In the genomic region with DNA sequence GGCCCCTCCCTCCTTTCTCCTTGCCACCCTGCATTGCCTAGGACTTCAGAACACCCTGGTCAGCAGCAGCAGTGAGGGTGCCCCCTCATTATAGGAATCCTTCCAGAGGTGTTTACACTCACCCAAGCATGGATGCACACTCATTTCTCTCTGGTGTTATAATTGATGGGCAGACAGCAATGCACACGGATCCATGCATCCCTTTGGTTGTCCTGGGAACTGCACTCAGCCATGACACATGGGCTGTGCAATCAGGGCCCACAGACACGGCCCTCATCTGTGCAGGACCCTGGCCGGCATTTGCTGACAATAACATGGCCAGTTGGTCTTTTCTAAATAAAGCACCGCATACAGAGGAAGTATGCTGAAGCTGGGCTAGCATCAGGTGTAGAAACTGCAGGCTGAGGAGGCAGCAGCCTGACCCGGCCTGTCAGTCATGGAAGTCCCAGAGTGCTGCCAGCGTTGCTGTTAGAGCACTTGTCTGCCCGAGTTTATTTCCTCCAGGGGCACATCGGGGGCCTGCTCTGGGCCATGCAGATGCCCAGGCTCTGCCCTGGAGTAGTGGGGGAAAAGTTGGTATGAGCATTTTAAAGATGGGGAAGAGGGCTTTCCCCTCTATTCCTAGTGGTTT, we compare ENCODE assay signal across 17 cellular contexts. TPM values are rescaled to one million over a fixed set of nuclear protein-coding genes. Genes with fewer than 3 reads are reported as not detected.
DNase-seq lines count a peak whose midpoint lies in the region; ATAC-seq and TF ChIP-seq lines count a peak whose summit lies in the region.
"Had no signal": no experiment of that assay in that cellular context is flagged by ENCODE, and none has a peak within 500 bp of the region (broad histone marks: within the 10 kb centered on the region; RNA-seq: fewer than 3 reads in every experiment).

No MANE protein-coding gene starts in this region.

- H3K36me3 Mint-ChIP-seq in activated naive CD4-positive, alpha-beta T cell treated with anti-CD3 and anti-CD28 coated beads, Interleukin-2, amount 50 U/mL, for 72 hours = peaks cover 9% of the 10 kb centered on the region in 2 donors
- H3K36me3 Mint-ChIP-seq in activated naive CD4-positive, alpha-beta T cell treated with anti-CD3 and anti-CD28 coated beads for 36 hours (ENCODE audit: low read depth) = peaks cover 22% of the 10 kb centered on the region
- H3K36me3 Mint-ChIP-seq in glutamatergic neuron (ENCODE audit: unreplicated experiment) = no peaks in the 10 kb centered on the region

- no peak for DNase-seq in activated naive CD4-positive, alpha-beta T cell treated with anti-CD3 and anti-CD28 coated beads, Interleukin-2, amount 50 U/mL, for 72 hours (ENCODE audit: low spot score in 2 of 2)
- no peak for DNase-seq in activated naive CD4-positive, alpha-beta T cell treated with anti-CD3 and anti-CD28 coated beads for 36 hours
- peak; percentile 84 for DNase-seq in OCI-LY7 (ENCODE audit: low spot score)
- peak; percentile 61 for DNase-seq in glutamatergic neuron
- peak; percentile 25 for DNase-seq in sigmoid colon
- no peak for DNase-seq in hypothalamus (lab: John Stamatoyannopoulos, UW)
- DNase-seq in T-helper 2 cell = no peak
- DNase-seq: ACHN; activated naive CD8-positive, alpha-beta T cell treated with anti-CD3 and anti-CD28 coated beads for 36 hours; HCEC 1CT; NCI-H2029; SHP77 treated with DMSO at 0.1 percent for 48 hours; stimulated activated CD4-positive, alpha-beta T cell treated with anti-CD3 and anti-CD28 coated beads, Interleukin-4, amount 100 ng/mL, for 24 hours; T-helper 17 cell had no signal

- H3K4me1 ChIP-seq in OCI-LY7 (ENCODE audit: insufficient read depth, low read length, poor library complexity, severe bottlenecking) (peaks cover 88% of the 10 kb centered on the region), sigmoid colon (peaks cover 0 to 21% (median 14%) of the 10 kb centered on the region in 4 donors)

- no peaks in the 10 kb centered on the region for H3K9me3 ChIP-seq in OCI-LY7 (ENCODE audit: low read length)
- H3K9me3 ChIP-seq in sigmoid colon = no peaks in the 10 kb centered on the region
- H3K9me3 ChIP-seq: tibial nerve had no signal

- BruUV-seq in OCI-LY7 (replicated peaks; lab: Mats Ljungman, UMichigan) = no TSS peak

- no peak overlapping the region for H3K4me3 Mint-ChIP-seq in activated naive CD4-positive, alpha-beta T cell treated with anti-CD3 and anti-CD28 coated beads for 36 hours
- H3K4me3 Mint-ChIP-seq in glutamatergic neuron (ENCODE audit: unreplicated experiment) = peak overlapping the region; percentile 74
- H3K4me3 Mint-ChIP-seq: activated naive CD8-positive, alpha-beta T cell treated with anti-CD3 and anti-CD28 coated beads for 36 hours; T-helper 17 cell had no signal

- H3K27ac ChIP-seq in OCI-LY7 (ENCODE audit: low read depth, low read length, poor library complexity, severe bottlenecking) (peak overlapping the region; percentile 97), sigmoid colon (no peak overlapping the region)
- H3K27ac ChIP-seq: cardiac muscle cell, tibial nerve had no signal

- no peak for ATAC-seq in activated naive CD4-positive, alpha-beta T cell treated with anti-CD3 and anti-CD28 coated beads, Interleukin-2, amount 50 U/mL, for 72 hours
- ATAC-seq in GM18520 (IDR thresholded peaks at IDR 0.05; ENCODE audit: unreplicated experiment) = no peak
- ATAC-seq: T-helper 17 cell had no signal

- H3K27me3 ChIP-seq in sigmoid colon = no peaks in the 10 kb centered on the region
- H3K27me3 ChIP-seq: cardiac muscle cell, tibial nerve had no signal

- H3K4me3 ChIP-seq in OCI-LY7 (ENCODE audit: low read depth, low read length, poor library complexity, severe bottlenecking) = peak overlapping the region; percentile 57
- H3K4me3 ChIP-seq in sigmoid colon = no peak overlapping the region
- H3K4me3 ChIP-seq: cardiac muscle cell, tibial nerve had no signal

- H3K9me2 ChIP-seq in OCI-LY7 (ENCODE audit: insufficient read depth, low read length) = no peaks in the 10 kb centered on the region

- no peaks in the 10 kb centered on the region for H4K20me1 ChIP-seq in OCI-LY7 (ENCODE audit: insufficient read depth, low read length)

- peak overlapping the region; percentile 93 for H3K4me2 ChIP-seq in OCI-LY7 (ENCODE audit: low read length)

- POLR2A ChIA-PET in OCI-LY7 (lab: Charles Lee) = interaction anchor here (0.9 to 15.9 kb wide), 6 partner anchors 9 to 35 kb away, joined by 3 to 251 read pairs (median 62); a partner anchor contains a TSS

- H3K27me3 Mint-ChIP-seq in activated naive CD4-positive, alpha-beta T cell treated with anti-CD3 and anti-CD28 coated beads for 36 hours (ENCODE audit: low read depth) = no peaks in the 10 kb centered on the region
- H3K27me3 Mint-ChIP-seq in glutamatergic neuron (ENCODE audit: unreplicated experiment) = peaks cover 23% of the 10 kb centered on the region
- H3K27me3 Mint-ChIP-seq: T-helper 17 cell had no signal

- peaks cover 32% of the 10 kb centered on the region for H3K79me2 ChIP-seq in OCI-LY7 (ENCODE audit: insufficient read depth, low read depth, low read length)

- no peak for TF ChIP-seq POLR2A in sigmoid colon (IDR thresholded peaks at IDR 0.05)

- intact Hi-C loops in activated naive CD4-positive, alpha-beta T cell treated with anti-CD3 and anti-CD28 coated beads for 36 hours (cut with micrococcal nuclease) = no loop called here
- intact Hi-C loops in OCI-LY7 (cut with micrococcal nuclease; ENCODE audit: unreplicated experiment) = loop anchor here (2.0 to 10.0 kb wide), 2 partner anchors 35 to 1233 kb away; no protein-coding TSS in a partner anchor
- intact Hi-C loops in sigmoid colon (cut with DNase I) = loop anchor here (10.0 kb wide), 1 partner anchor 753 kb away; a partner anchor contains a TSS

- TF ChIP-seq CTCF in OCI-LY7 (conservative IDR thresholded peaks at IDR 0.05; ENCODE audit: low read length) = no peak
- peak; percentile 59 for TF ChIP-seq CTCF in glutamatergic neuron (IDR thresholded peaks at IDR 0.05; ENCODE audit: partially characterized antibody, unreplicated experiment)
- no peak for TF ChIP-seq CTCF in sigmoid colon (IDR thresholded peaks at IDR 0.05)

- H2AFZ ChIP-seq in OCI-LY7 (ENCODE audit: low read length) = no peak overlapping the region

- H3K27ac Mint-ChIP-seq in activated naive CD4-positive, alpha-beta T cell treated with anti-CD3 and anti-CD28 coated beads, Interleukin-2, amount 50 U/mL, for 72 hours = peak overlapping the region; percentile 40 to 50
- H3K27ac Mint-ChIP-seq in activated naive CD4-positive, alpha-beta T cell treated with anti-CD3 and anti-CD28 coated beads for 36 hours = no peak overlapping the region
- H3K27ac Mint-ChIP-seq in glutamatergic neuron (ENCODE audit: unreplicated experiment) = peak overlapping the region; percentile 99
- H3K27ac Mint-ChIP-seq: activated naive CD8-positive, alpha-beta T cell treated with anti-CD3 and anti-CD28 coated beads for 36 hours; T-helper 17 cell had no signal

- CTCF ChIA-PET in activated naive CD4-positive, alpha-beta T cell treated with anti-CD3 and anti-CD28 coated beads for 36 hours (lab: Charles Lee) = interaction anchor here (0.7 kb wide), 1 partner anchor 9 kb away, joined by 3 read pairs; a partner anchor contains a TSS
- CTCF ChIA-PET in OCI-LY7 (lab: Charles Lee; ENCODE audit: unreplicated experiment) = interaction anchor here (0.7 to 1.6 kb wide), 2 partner anchors 9 to 25 kb away, joined by 5 to 6 read pairs; a partner anchor contains a TSS

- WGBS in sigmoid colon, 2 donors = 57 to 70% methylated on average over 8 of the region's 8 CpGs

- H3K9me3 Mint-ChIP-seq in activated naive CD4-positive, alpha-beta T cell treated with anti-CD3 and anti-CD28 coated beads, Interleukin-2, amount 50 U/mL, for 72 hours = no peaks in the 10 kb centered on the region
- H3K9me3 Mint-ChIP-seq in activated naive CD4-positive, alpha-beta T cell treated with anti-CD3 and anti-CD28 coated beads for 36 hours = no peaks in the 10 kb centered on the region
- peaks cover 27% of the 10 kb centered on the region for H3K9me3 Mint-ChIP-seq in glutamatergic neuron (ENCODE audit: unreplicated experiment)
- H3K9me3 Mint-ChIP-seq: activated naive CD8-positive, alpha-beta T cell treated with anti-CD3 and anti-CD28 coated beads for 36 hours had no signal

- H3K36me3 ChIP-seq in OCI-LY7 (ENCODE audit: insufficient read depth, low read length) = peaks cover 48% of the 10 kb centered on the region
- H3K36me3 ChIP-seq in sigmoid colon = peaks cover 0 to 26% (median 10%) of the 10 kb centered on the region in 4 donors

- no peak for TF ChIP-seq EP300 in sigmoid colon (IDR thresholded peaks at IDR 0.05)

- peaks cover 28% of the 10 kb centered on the region for H3K4me1 Mint-ChIP-seq in activated naive CD4-positive, alpha-beta T cell treated with anti-CD3 and anti-CD28 coated beads for 36 hours (ENCODE audit: low read depth)
- peaks cover 38% of the 10 kb centered on the region for H3K4me1 Mint-ChIP-seq in glutamatergic neuron (ENCODE audit: low read depth, unreplicated experiment)

RNA-seq across cellular contexts. Expression of a gene that starts 4.2 kb away (rescaled TPM):
- 10 to 100 TPM; 28.3 to 62.1 TPM for total RNA-seq in activated naive CD4-positive, alpha-beta T cell treated with anti-CD3 and anti-CD28 coated beads, Interleukin-2, amount 50 U/mL, for 72 hours
- 10 to 100 TPM; 24.7 to 25.3 TPM for total RNA-seq in activated naive CD4-positive, alpha-beta T cell treated with anti-CD3 and anti-CD28 coated beads for 36 hours
- total RNA-seq in OCI-LY7 (2014; rRNA removed; shearing (Covaris generic)) = 96.6 and 107 TPM in 2 replicates
- total RNA-seq in OCI-LY7 (2022) (309 and 363 TPM in 2 replicates), glutamatergic neuron (ENCODE audit: unreplicated experiment) (78.5 TPM), sigmoid colon (10 to 100 TPM; 30.0 to 39.2 (median 37.4) TPM)
- 100 to 1,000 TPM in 1 of 3 donors, 10 to 100 TPM in 2; 49.7 to 113 (median 55.3) TPM for polyA plus RNA-seq in sigmoid colon

RNA-seq across cellular contexts. Expression of a gene that starts 8.9 kb away (rescaled TPM):
- total RNA-seq in activated naive CD4-positive, alpha-beta T cell treated with anti-CD3 and anti-CD28 coated beads, Interleukin-2, amount 50 U/mL, for 72 hours = 100 to 1,000 TPM in 1 of 2 donors, 10 to 100 TPM in 1; 91.0 to 106 TPM
- total RNA-seq in activated naive CD4-positive, alpha-beta T cell treated with anti-CD3 and anti-CD28 coated beads for 36 hours = 100 to 1,000 TPM; 120 to 128 TPM
- total RNA-seq in OCI-LY7 (2014; rRNA removed; shearing (Covaris generic)) = 265 and 266 TPM in 2 replicates
- total RNA-seq in OCI-LY7 (2022) = 314 and 327 TPM in 2 replicates
- 48.3 TPM for total RNA-seq in glutamatergic neuron (ENCODE audit: unreplicated experiment)
- 100 to 1,000 TPM in 1 of 4 donors, 10 to 100 TPM in 3; 71.2 to 130 (median 81.2) TPM for total RNA-seq in sigmoid colon
- polyA plus RNA-seq in sigmoid colon = 10 to 100 TPM; 48.0 to 85.0 (median 51.3) TPM

Comparison
In these comparisons a context has a peak if more than half of its experiments do, and no peak if none do; other contexts are left out.
1. DNase-seq: peak in OCI-LY7 (single experiment), glutamatergic neuron (single experiment) and sigmoid colon (single experiment); none in activated naive CD4-positive, alpha-beta T cell treated with anti-CD3 and anti-CD28 coated beads, Interleukin-2, amount 50 U/mL, for 72 hours (0 of 2), activated naive CD4-positive, alpha-beta T cell treated with anti-CD3 and anti-CD28 coated beads for 36 hours (single experiment), hypothalamus (0 of 51) and T-helper 2 cell (0 of 5).